9 cellular contexts compared by ENCODE assay signal in the genomic region with DNA sequence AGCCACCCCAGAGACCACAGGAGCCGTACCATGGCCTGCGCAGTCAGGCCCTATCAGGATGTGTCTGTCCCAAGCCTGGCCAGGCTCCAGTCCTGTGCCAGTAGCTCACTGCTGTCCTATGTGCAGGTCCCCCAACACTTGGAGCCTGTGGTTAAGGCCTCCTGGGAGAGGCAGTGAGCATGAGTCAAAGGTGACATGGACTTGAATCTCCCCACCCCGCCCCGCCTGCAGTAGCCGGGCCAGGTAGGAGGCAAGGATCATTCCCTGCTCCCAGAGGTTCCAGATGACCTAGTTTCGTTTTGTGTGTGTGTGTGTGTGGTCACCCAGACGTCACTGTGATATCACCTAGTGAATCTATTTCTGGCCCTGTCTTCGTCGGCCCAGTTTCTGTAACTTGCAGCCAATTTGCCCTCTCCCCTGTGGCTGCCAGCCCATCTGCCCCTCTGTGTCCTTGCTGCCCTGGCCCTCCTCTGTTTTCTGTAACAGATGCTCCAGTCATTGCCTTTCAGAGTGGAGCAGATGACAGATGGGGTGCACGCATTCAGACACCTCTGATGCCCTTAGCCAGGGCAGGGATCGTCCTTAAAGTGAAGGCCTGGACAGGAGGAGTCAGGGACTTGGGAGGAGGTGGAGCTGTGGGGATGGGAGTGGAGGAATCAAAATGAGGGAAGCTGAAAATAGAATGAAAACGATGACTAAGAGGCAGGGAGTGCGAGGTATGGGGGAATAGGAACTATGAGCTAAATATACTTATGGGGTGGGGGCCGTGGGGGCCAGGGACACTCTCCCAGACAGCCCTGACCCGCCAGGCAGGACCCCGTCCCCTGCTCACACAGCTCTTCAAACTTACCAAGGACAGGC. TPM values are rescaled to one million over a fixed set of nuclear protein-coding genes. Genes with fewer than 3 reads are reported as not detected.
DNase-seq lines count a peak whose midpoint lies in the region; ATAC-seq and TF ChIP-seq lines count a peak whose summit lies in the region.
"Had no signal": no experiment of that assay in that cellular context is flagged by ENCODE, and none has a peak within 500 bp of the region (broad histone marks: within the 10 kb centered on the region; RNA-seq: fewer than 3 reads in every experiment).

No MANE protein-coding gene starts in this region.

- no peak overlapping the region for H3K9ac ChIP-seq in adipocyte (ENCODE audit: low read length)

- no peak for TF ChIP-seq RAD21 in Ishikawa (IDR thresholded peaks at IDR 0.05; ENCODE audit: low read depth)

- no peak for TF ChIP-seq EP300 in Ishikawa (IDR thresholded peaks at IDR 0.05; ENCODE audit: borderline replicate concordance)
- TF ChIP-seq EP300 in sigmoid colon (IDR thresholded peaks at IDR 0.05): no peak

- no peaks in the 10 kb centered on the region for H3K9me3 ChIP-seq in adipocyte (ENCODE audit: control insufficient read depth, low read length)
- no peaks in the 10 kb centered on the region for H3K9me3 ChIP-seq in right cardiac atrium (ENCODE audit: control insufficient read depth, low read length)
- no peaks in the 10 kb centered on the region for H3K9me3 ChIP-seq in thyroid gland
- no peaks in the 10 kb centered on the region for H3K9me3 ChIP-seq in sigmoid colon

- 38% methylated on average over 16 of the region's 16 CpGs for WGBS in right cardiac atrium
- WGBS in thyroid gland, 2 donors: 39 to 43% methylated on average over 13 to 14 of the region's 16 CpGs
- 44 to 65% methylated on average over 16 of the region's 16 CpGs for WGBS in sigmoid colon, 2 donors

- peak; percentile 42 for DNase-seq in adipocyte (ENCODE audit: low read depth)
- DNase-seq in right cardiac atrium: peak in 1 of 3 donors; percentile 60
- peak; percentile 75 to 77 for DNase-seq in thyroid gland
- DNase-seq in sigmoid colon: no peak
- no peak for DNase-seq in NCI-H128 (lab: John Stamatoyannopoulos, UW; ENCODE audit: unreplicated experiment)
- DNase-seq: naive B cell had no signal

- peaks cover 22% of the 10 kb centered on the region for H3K27me3 ChIP-seq in adipocyte (replicated peaks; ENCODE audit: control insufficient read depth, insufficient read depth, low read length)
- no peaks in the 10 kb centered on the region for H3K27me3 ChIP-seq in right cardiac atrium (ENCODE audit: control insufficient read depth, insufficient read depth)
- H3K27me3 ChIP-seq in thyroid gland: no peaks in the 10 kb centered on the region
- H3K27me3 ChIP-seq in sigmoid colon: peaks cover 0 to 17% (median 0%) of the 10 kb centered on the region in 3 donors

- no peak for TF ChIP-seq POLR2A in thyroid gland (IDR thresholded peaks at IDR 0.05)
- no peak for TF ChIP-seq POLR2A in sigmoid colon (IDR thresholded peaks at IDR 0.05)

- peaks cover 13% of the 10 kb centered on the region for H3K4me1 ChIP-seq in adipocyte (ENCODE audit: control insufficient read depth, insufficient read depth, low read length)
- H3K4me1 ChIP-seq in right cardiac atrium (ENCODE audit: control insufficient read depth, insufficient read depth, low read length): peaks cover 27% of the 10 kb centered on the region
- peaks cover 8 to 60% of the 10 kb centered on the region in 2 donors for H3K4me1 ChIP-seq in thyroid gland
- H3K4me1 ChIP-seq in sigmoid colon: peaks cover 0 to 12% (median 4%) of the 10 kb centered on the region in 4 donors

- H3K27ac ChIP-seq in right cardiac atrium (ENCODE audit: low read length) (peak overlapping the region; percentile 43), thyroid gland (peak overlapping the region; percentile 59 to 79 (median 64)), sigmoid colon (peak overlapping the region in 1 of 4 donors; percentile 14)

- H3K36me3 ChIP-seq in adipocyte (ENCODE audit: control insufficient read depth, insufficient read depth, low read length, severe bottlenecking) (no peaks in the 10 kb centered on the region), thyroid gland (no peaks in the 10 kb centered on the region), sigmoid colon (no peaks in the 10 kb centered on the region)

- peak; percentile 19 to 53 for ATAC-seq in right cardiac atrium
- ATAC-seq in GM21825 (IDR thresholded peaks at IDR 0.05; ENCODE audit: unreplicated experiment): no peak

- H3K4me3 ChIP-seq in adipocyte (ENCODE audit: low read length) (no peak overlapping the region), right cardiac atrium (ENCODE audit: low read length) (no peak overlapping the region), thyroid gland (replicated peaks in 1 of 3) (no peak overlapping the region), sigmoid colon (no peak overlapping the region)

- no peak for TF ChIP-seq CTCF in thyroid gland (IDR thresholded peaks at IDR 0.05)
- TF ChIP-seq CTCF in sigmoid colon (IDR thresholded peaks at IDR 0.05): no peak

- intact Hi-C loops in right cardiac atrium (cut with DNase I) (no loop called here), thyroid gland (cut with DNase I) (no loop called here), sigmoid colon (cut with DNase I) (no loop called here)

TF ChIP-seq in Ishikawa, 13 proteins besides CTCF, POLR2A, EP300 and RAD21:
- TF ChIP-seq MAX (IDR thresholded peaks at IDR 0.05) (no peak), TEAD4 (IDR thresholded peaks at IDR 0.05) (no peak), CREB1 (IDR thresholded peaks at IDR 0.05; ENCODE audit: low read depth) (peak; percentile 25; the same call in 1 of the 2 replicates)

RNA-seq across cellular contexts. Expression of gene SLC6A12, which starts 37.4 kb away (rescaled TPM):
- total RNA-seq in right cardiac atrium (1 to 10 TPM in 3 of 4 donors, under 1 TPM in 1; 0.89 to 2.9 (median 1.3) TPM), thyroid gland (10 to 100 TPM in 3 of 4 donors, 1 to 10 TPM in 1; 9.4 to 27.7 (median 18.3) TPM), sigmoid colon (1 to 10 TPM in 1 of 4 donors, under 1 TPM in 1, not detected in 2; 0.28 to 2.1 TPM)
- polyA plus RNA-seq in right cardiac atrium (0.20 TPM), sigmoid colon (1 to 10 TPM in 2 of 3 donors, under 1 TPM in 1; 0.48 to 4.2 (median 4.2) TPM)
- total RNA-seq: T-helper 2 cell treated with Interferon-gamma antibody and Interleukin-4, amounts not matched to agents 100 ng/mL and 5 ng/mL, for 36 hours had no signal

Comparison
In these comparisons a context has a peak if more than half of its experiments do, and no peak if none do; other contexts are left out.
1. DNase-seq: peak in adipocyte (single experiment) and thyroid gland (2 of 2); none in sigmoid colon (single experiment) and NCI-H128 (single experiment).